ENCODE assay signal across 27 cellular contexts in genomic region chr1:47554901-47555300, GRCh38.
DNase-seq lines count a peak whose midpoint lies in the region; ATAC-seq, FAIRE-seq and TF ChIP-seq lines count a peak whose summit lies in the region.
"Had no signal": no experiment of that assay in that cellular context is flagged by ENCODE, and none has a peak within 500 bp of the region (broad histone marks: within the 10 kb centered on the region; RNA-seq: fewer than 3 reads in every experiment).

No MANE protein-coding gene starts in this region.

- intact Hi-C loops in mucosa of descending colon (cut with DNase I, micrococcal nuclease) = no loop called here

- no peak for TF ChIP-seq EP300 in A549 (IDR thresholded peaks at IDR 0.05)

- no peaks in the 10 kb centered on the region for H3K27me3 ChIP-seq in neural progenitor cell

- H3K36me3 Mint-ChIP-seq in neural progenitor cell = no peaks in the 10 kb centered on the region
- H3K36me3 Mint-ChIP-seq: IgD-negative memory B cell had no signal

- H3K27ac ChIP-seq in A549 (peak overlapping the region; percentile 63 to 64), neural progenitor cell (no peak overlapping the region)
- H3K27ac ChIP-seq: lower lobe of right lung had no signal

- no peaks in the 10 kb centered on the region for H3K9me3 ChIP-seq in A549
- H3K9me3 ChIP-seq in mucosa of descending colon = no peaks in the 10 kb centered on the region
- no peaks in the 10 kb centered on the region for H3K9me3 ChIP-seq in neural progenitor cell (ENCODE audit: low read depth)
- H3K9me3 ChIP-seq: lower lobe of right lung, spleen, tibial artery had no signal

- POLR2A ChIA-PET in A549 (lab: Yijun Ruan, JAX) = no interaction called here

- H3K9ac ChIP-seq in neural progenitor cell = no peak overlapping the region

- TF ChIP-seq RAD21 in A549 (conservative IDR thresholded peaks at IDR 0.05 in 1 of 2, IDR thresholded peaks at IDR 0.05 in 1 of 2) = no peak

- no peaks in the 10 kb centered on the region for H3K9me3 Mint-ChIP-seq in neural progenitor cell
- H3K9me3 Mint-ChIP-seq: activated CD4-positive, alpha-beta memory T cell treated with anti-CD3 and anti-CD28 coated beads, Interleukin-2, amount 10 ng/mL, durations not matched to agents 7 days and 5 days; IgD-negative memory B cell had no signal

- CTCF ChIA-PET in A549 (lab: Yijun Ruan, JAX) = interaction anchor here (1.2 kb wide), 1 partner anchor 9 kb away, joined by 3 read pairs; no protein-coding TSS in a partner anchor

- FAIRE-seq in A549 (lab: Jason Lieb, UNC) = no peak
- FAIRE-seq: A204.1, D721Med, frontal cortex, islet of Langerhans had no signal

- no peak for TF ChIP-seq POLR2A in A549 (IDR thresholded peaks at IDR 0.05; ENCODE audit: low read length)

- H4K20me1 ChIP-seq in neural progenitor cell (ENCODE audit: low read depth) = no peaks in the 10 kb centered on the region

- H3K4me3 ChIP-seq in A549 (no peak overlapping the region), epithelial cell of esophagus (ENCODE audit: low read length) (no peak overlapping the region), mucosa of descending colon (no peak overlapping the region), neural progenitor cell (no peak overlapping the region)
- H3K4me3 ChIP-seq: lower lobe of right lung, spleen, tibial artery had no signal

- H2AFZ ChIP-seq in neural progenitor cell (replicated peaks) = no peak overlapping the region

- H3F3A ChIP-seq in neural progenitor cell (ENCODE audit: low read depth) = no peaks in the 10 kb centered on the region

- H3K4me1 ChIP-seq in A549 (peaks cover 44% of the 10 kb centered on the region), mucosa of descending colon (ENCODE audit: low read depth) (peaks cover 26% of the 10 kb centered on the region), neural progenitor cell (peaks cover 7% of the 10 kb centered on the region)
- H3K4me1 ChIP-seq: lower lobe of right lung had no signal

- H3K27me3 Mint-ChIP-seq in neural progenitor cell (ENCODE audit: insufficient read depth, low read depth) = peaks cover 3% of the 10 kb centered on the region

- 55% methylated on average over 1 of the region's 1 CpG for WGBS in A549 (ENCODE audit: missing lambda C conversion rate)

- no peak overlapping the region for H3K4me3 Mint-ChIP-seq in neural progenitor cell
- H3K4me3 Mint-ChIP-seq: activated CD4-positive, alpha-beta memory T cell treated with anti-CD3 and anti-CD28 coated beads, Interleukin-2, amount 10 ng/mL, durations not matched to agents 7 days and 5 days; IgD-negative memory B cell had no signal

- H3K36me3 ChIP-seq in mucosa of descending colon (ENCODE audit: low read depth) (no peaks in the 10 kb centered on the region), neural progenitor cell (no peaks in the 10 kb centered on the region)
- H3K36me3 ChIP-seq: lower lobe of right lung, spleen, tibial artery had no signal

- TF ChIP-seq CTCF in A549 (IDR thresholded peaks at IDR 0.05) = no peak
- no peak for TF ChIP-seq CTCF in epithelial cell of esophagus (IDR thresholded peaks at IDR 0.05; ENCODE audit: insufficient read depth, low read depth, low read length, missing control alignments)
- no peak for TF ChIP-seq CTCF in mucosa of descending colon (IDR thresholded peaks at IDR 0.05)
- TF ChIP-seq CTCF in neural progenitor cell (IDR thresholded peaks at IDR 0.05) = no peak

- H3K4me2 ChIP-seq in A549 (peak overlapping the region; percentile 45), neural progenitor cell (no peak overlapping the region)

- H3K27ac Mint-ChIP-seq in neural progenitor cell = no peak overlapping the region
- H3K27ac Mint-ChIP-seq: activated CD4-positive, alpha-beta memory T cell treated with anti-CD3 and anti-CD28 coated beads, Interleukin-2, amount 10 ng/mL, durations not matched to agents 7 days and 5 days; IgD-negative memory B cell had no signal

- no peaks in the 10 kb centered on the region for H3K79me2 ChIP-seq in neural progenitor cell (ENCODE audit: low read depth)

- ATAC-seq in A549 (no peak), mucosa of descending colon (peak; percentile 2)

- H3K4me1 Mint-ChIP-seq in neural progenitor cell = peaks cover 6% of the 10 kb centered on the region
- H3K4me1 Mint-ChIP-seq: activated CD4-positive, alpha-beta memory T cell treated with anti-CD3 and anti-CD28 coated beads, Interleukin-2, amount 10 ng/mL, durations not matched to agents 7 days and 5 days; IgD-negative memory B cell had no signal

- DNase-seq in A549 (ENCODE audit: low read depth in 1 of 2, low spot score in 1 of 2) (no peak), LoVo (ENCODE audit: low spot score) (peak; percentile 23), epithelial cell of esophagus (ENCODE audit: low read depth) (peak; percentile 64), mucosa of descending colon (no peak), neural progenitor cell (ENCODE audit: low spot score) (no peak), OCI-M1 (lab: John Stamatoyannopoulos, UW) (no peak), AML-193 (lab: John Stamatoyannopoulos, UW) (no peak), COLO668 (lab: John Stamatoyannopoulos, UW; ENCODE audit: unreplicated experiment) (no peak)
- DNase-seq: activated CD4-positive, alpha-beta memory T cell treated with anti-CD3 and anti-CD28 coated beads, Interleukin-2, amount 10 ng/mL, durations not matched to agents 7 days and 5 days; activated CD4-positive, CD25-positive, alpha-beta regulatory T cell; activated gamma-delta T cell; activated T-cell treated with anti-CD3 and anti-CD28 coated beads for 4 hours; dermis blood vessel endothelial cell; GOT3; hippocampal formation; lower lobe of right lung; NCI-H1417 treated with DMSO at 0.1 percent for 48 hours; NCI-H524; spleen; stimulated activated CD4-positive, alpha-beta T cell treated with anti-CD3 and anti-CD28 coated beads, Interleukin-4, amount 100 ng/mL, for 24 hours; stimulated activated naive CD4-positive, alpha-beta T cell treated with Interleukin-2 at 50 U/mL for 16 hours; tibial artery had no signal

TF ChIP-seq in A549, 52 proteins besides CTCF, POLR2A, EP300 and RAD21:
- TF ChIP-seq PBX3 (IDR thresholded peaks at IDR 0.05) (no peak), KDM1A (IDR thresholded peaks at IDR 0.05; ENCODE audit: low read depth) (no peak), GATA3 (IDR thresholded peaks at IDR 0.05; ENCODE audit: borderline replicate concordance) (no peak), ZFP36 (IDR thresholded peaks at IDR 0.05; ENCODE audit: borderline replicate concordance, partially characterized antibody) (no peak), CHD4 (IDR thresholded peaks at IDR 0.05; ENCODE audit: borderline replicate concordance) (no peak), JUNB (IDR thresholded peaks at IDR 0.05) (no peak), NPAS2 (CRISPR knock-in tag; IDR thresholded peaks at IDR 0.05; ENCODE audit: borderline replicate concordance) (no peak), RFX5 (IDR thresholded peaks at IDR 0.05) (no peak), HOXB5 (CRISPR knock-in tag; IDR thresholded peaks at IDR 0.05) (no peak)

Comparison
In these comparisons a context has a peak if more than half of its experiments do, and no peak if none do; other contexts are left out.
1. DNase-seq: peak in LoVo (single experiment) and epithelial cell of esophagus (single experiment); none in A549 (0 of 2), mucosa of descending colon (0 of 3), neural progenitor cell (single experiment), OCI-M1 (single experiment), AML-193 (0 of 2) and COLO668 (single experiment).